In genomic region chr4:138062929-138063328, GRCh38 we compare ENCODE assay signal across 18 cellular contexts.
A peak's percentile ranks its signal among the peaks of the same experiment; 100 is the strongest.
DNase-seq lines count a peak whose midpoint lies in the region; ATAC-seq, FAIRE-seq and TF ChIP-seq lines count a peak whose summit lies in the region.
"Had no signal": no experiment of that assay in that cellular context is flagged by ENCODE, and none has a peak within 500 bp of the region (broad histone marks: within the 10 kb centered on the region; RNA-seq: fewer than 3 reads in every experiment).

No MANE protein-coding gene starts in this region.

- peaks cover 3% of the 10 kb centered on the region for H3K36me3 Mint-ChIP-seq in astrocyte (ENCODE audit: low read depth, unreplicated experiment)

- H3K9me3 ChIP-seq in astrocyte (ENCODE audit: insufficient read depth, low read depth, low read length): no peaks in the 10 kb centered on the region
- H3K9me3 ChIP-seq: tibial artery had no signal

- no peak overlapping the region for H3K4me3 ChIP-seq in astrocyte (ENCODE audit: insufficient read depth, low read depth, low read length)
- no peak overlapping the region for H3K4me3 ChIP-seq in foreskin fibroblast (ENCODE audit: low read depth in 1 of 2, low read length in 2 of 2)
- H3K4me3 ChIP-seq: HAP-1, spleen, tibial artery had no signal

- DNase-seq in DMS53 (lab: John Stamatoyannopoulos, UW) (peak; percentile 57), DMS53 treated with DMSO at 0.1 percent for 48 hours (lab: John Stamatoyannopoulos, UW; ENCODE audit: unreplicated experiment) (no peak), astrocyte (ENCODE audit: low read depth) (peak; percentile 51), foreskin fibroblast (peak; percentile 57 to 74), urothelium cell line (ENCODE audit: low spot score) (peak; percentile 6), NCI-H774 (lab: John Stamatoyannopoulos, UW) (no peak), NCI-H345 treated with DMSO at 0.1 percent for 48 hours (lab: John Stamatoyannopoulos, UW; ENCODE audit: unreplicated experiment) (no peak)
- DNase-seq: activated CD4-positive, alpha-beta T cell treated with anti-CD3 and anti-CD28 coated beads for 36 hours; central memory CD4-positive, alpha-beta T cell; left colon; NCI-H1694; spleen; tibial artery had no signal

- H3K79me2 ChIP-seq in astrocyte (ENCODE audit: insufficient read depth, low read length): no peaks in the 10 kb centered on the region

- no peaks in the 10 kb centered on the region for H3K27me3 Mint-ChIP-seq in astrocyte (ENCODE audit: low read depth, unreplicated experiment)
- H3K27me3 Mint-ChIP-seq: activated CD4-positive, alpha-beta T cell treated with anti-CD3 and anti-CD28 coated beads for 36 hours had no signal

- H3K4me1 Mint-ChIP-seq in astrocyte (ENCODE audit: low read depth, unreplicated experiment): peaks cover 3% of the 10 kb centered on the region
- H3K4me1 Mint-ChIP-seq: activated CD4-positive, alpha-beta T cell treated with anti-CD3 and anti-CD28 coated beads for 36 hours; IgD-negative memory B cell had no signal

- peak overlapping the region; percentile 50 for H2AFZ ChIP-seq in astrocyte (ENCODE audit: low read depth, low read length)

- H3K4me2 ChIP-seq in astrocyte (ENCODE audit: low read length): no peak overlapping the region

- H3K4me3 Mint-ChIP-seq in astrocyte (ENCODE audit: unreplicated experiment): no peak overlapping the region
- H3K4me3 Mint-ChIP-seq: activated CD4-positive, alpha-beta T cell treated with anti-CD3 and anti-CD28 coated beads for 36 hours; IgD-negative memory B cell had no signal

- no peaks in the 10 kb centered on the region for H3K36me3 ChIP-seq in astrocyte (ENCODE audit: insufficient read depth, low read length)
- H3K36me3 ChIP-seq: HAP-1, spleen, tibial artery had no signal

- H3K27me3 ChIP-seq in astrocyte (ENCODE audit: insufficient read depth, low read length): no peaks in the 10 kb centered on the region
- H3K27me3 ChIP-seq: spleen, tibial artery had no signal

- no peak overlapping the region for H3K27ac ChIP-seq in astrocyte (ENCODE audit: low read depth, low read length)
- H3K27ac ChIP-seq: 22Rv1, spleen, tibial artery had no signal

- ATAC-seq in HG03159 (IDR thresholded peaks at IDR 0.05; ENCODE audit: unreplicated experiment): no peak
- ATAC-seq: activated CD4-positive, alpha-beta T cell treated with anti-CD3 and anti-CD28 coated beads for 36 hours; left colon had no signal

- H3K9ac ChIP-seq in astrocyte (ENCODE audit: low read length): no peak overlapping the region

- H3K9me3 Mint-ChIP-seq in astrocyte (ENCODE audit: unreplicated experiment): peaks cover 6% of the 10 kb centered on the region

- no peaks in the 10 kb centered on the region for H3K4me1 ChIP-seq in astrocyte (ENCODE audit: insufficient read depth, low read length)
- H3K4me1 ChIP-seq: spleen had no signal

- H3K27ac Mint-ChIP-seq in astrocyte (ENCODE audit: unreplicated experiment): peak overlapping the region; percentile 75
- H3K27ac Mint-ChIP-seq: activated CD4-positive, alpha-beta T cell treated with anti-CD3 and anti-CD28 coated beads for 36 hours; IgD-negative memory B cell had no signal

- FAIRE-seq in astrocyte (lab: Jason Lieb, UNC) (peak; percentile 69), urothelium cell line (lab: Jason Lieb, UNC) (no peak)
- FAIRE-seq: GM12891 had no signal

- no peaks in the 10 kb centered on the region for H4K20me1 ChIP-seq in astrocyte (ENCODE audit: insufficient read depth, low read length)

- peak; percentile 35 for TF ChIP-seq CTCF in astrocyte (IDR thresholded peaks at IDR 0.05; ENCODE audit: insufficient read depth, low read depth, low read length)
- TF ChIP-seq CTCF in foreskin fibroblast (IDR thresholded peaks at IDR 0.05; ENCODE audit: low read depth, low read length): no peak

Comparison
In these comparisons a context has a peak if more than half of its experiments do, and no peak if none do; other contexts are left out.
1. DNase-seq: peak in DMS53 (single experiment), astrocyte (single experiment), foreskin fibroblast (2 of 2) and urothelium cell line (single experiment); none in DMS53 treated with DMSO at 0.1 percent for 48 hours (single experiment), NCI-H774 (single experiment) and NCI-H345 treated with DMSO at 0.1 percent for 48 hours (single experiment).